Comparison of ENCODE assay signal across 8 cellular contexts in genomic region chr17:64063766-64064224, GRCh38. TPM values are rescaled to one million over a fixed set of nuclear protein-coding genes. Genes with fewer than 3 reads are reported as not detected.
DNase-seq lines count a peak whose midpoint lies in the region; ATAC-seq and TF ChIP-seq lines count a peak whose summit lies in the region.

No MANE protein-coding gene starts in this region.

- H3K4me3 ChIP-seq in CD4-positive, alpha-beta memory T cell (ENCODE audit: low read length in 2 of 2): no peak overlapping the region
- H3K4me3 ChIP-seq in LNCaP clone FGC (ENCODE audit: low read depth, low read length) (no peak overlapping the region), esophagus squamous epithelium (no peak overlapping the region), neural progenitor cell (no peak overlapping the region)

- POLR2A ChIA-PET in CD4-positive, alpha-beta memory T cell (lab: Charles Lee; ENCODE audit: partially characterized antibody): interaction anchor here (1.0 to 3.2 kb wide), 9 partner anchors 9 to 82 kb away, joined by 3 to 22 read pairs (median 7); partner anchors contain the start of gene ERN1

- H4K20me1 ChIP-seq in neural progenitor cell (ENCODE audit: low read depth): no peaks in the 10 kb centered on the region

- no peaks in the 10 kb centered on the region for H3K79me2 ChIP-seq in neural progenitor cell (ENCODE audit: low read depth)

- H3F3A ChIP-seq in neural progenitor cell (ENCODE audit: low read depth): no peaks in the 10 kb centered on the region

- intact Hi-C loops in CD4-positive, alpha-beta memory T cell (cut with micrococcal nuclease): loop anchor here (1.0 kb wide), 1 partner anchor 70 kb away; no protein-coding TSS in a partner anchor
- intact Hi-C loops in esophagus squamous epithelium (cut with DNase I): no loop called here

- TF ChIP-seq CTCF in LNCaP clone FGC (IDR thresholded peaks at IDR 0.05; ENCODE audit: control insufficient read depth, extremely low read depth, insufficient read depth) (peak; percentile 61), esophagus squamous epithelium (IDR thresholded peaks at IDR 0.05) (peak; percentile 14 to 75 (median 62)), neural progenitor cell (IDR thresholded peaks at IDR 0.05) (peak; percentile 73)

- no peaks in the 10 kb centered on the region for H3K27me3 Mint-ChIP-seq in CD4-positive, alpha-beta memory T cell
- H3K27me3 Mint-ChIP-seq in neural progenitor cell (ENCODE audit: insufficient read depth, low read depth): no peaks in the 10 kb centered on the region

- 49 to 51% methylated on average over 7 to 14 of the region's 16 CpGs for WGBS in esophagus squamous epithelium, 2 donors

- ATAC-seq in GM21717 (IDR thresholded peaks at IDR 0.05; ENCODE audit: unreplicated experiment): no peak

- H3K4me3 Mint-ChIP-seq in CD4-positive, alpha-beta memory T cell: peak overlapping the region; percentile 67 to 92 (median 88)
- H3K4me3 Mint-ChIP-seq in neural progenitor cell: no peak overlapping the region

- H3K36me3 Mint-ChIP-seq in CD4-positive, alpha-beta memory T cell: peaks cover 86 to 91% of the 10 kb centered on the region in 2 donors
- H3K36me3 Mint-ChIP-seq in neural progenitor cell: peaks cover 21% of the 10 kb centered on the region

- peak overlapping the region; percentile 63 for H2AFZ ChIP-seq in neural progenitor cell (replicated peaks)

- no peak for TF ChIP-seq POLR2A in esophagus squamous epithelium (IDR thresholded peaks at IDR 0.05)

- H3K9me3 ChIP-seq in CD4-positive, alpha-beta memory T cell (ENCODE audit: control insufficient read depth in 1 of 2, low read length in 2 of 2): no peaks in the 10 kb centered on the region
- H3K9me3 ChIP-seq in esophagus squamous epithelium (peaks cover 0 to 6% (median 1%) of the 10 kb centered on the region in 3 donors), neural progenitor cell (ENCODE audit: low read depth) (no peaks in the 10 kb centered on the region)

- H3K4me1 ChIP-seq in CD4-positive, alpha-beta memory T cell (ENCODE audit: insufficient read depth, low read length): peaks cover 89% of the 10 kb centered on the region
- peaks cover 3 to 44% (median 11%) of the 10 kb centered on the region in 3 donors for H3K4me1 ChIP-seq in esophagus squamous epithelium
- H3K4me1 ChIP-seq in neural progenitor cell: no peaks in the 10 kb centered on the region

- peak overlapping the region; percentile 41 for H3K27ac ChIP-seq in CD4-positive, alpha-beta memory T cell (ENCODE audit: low read depth, low read length)
- H3K27ac ChIP-seq in esophagus squamous epithelium (peak overlapping the region; percentile 70 to 90 (median 80)), neural progenitor cell (no peak overlapping the region)

- peak overlapping the region; percentile 7 to 97 (median 92) for H3K27ac Mint-ChIP-seq in CD4-positive, alpha-beta memory T cell
- no peak overlapping the region for H3K27ac Mint-ChIP-seq in neural progenitor cell

- peak; percentile 39 to 74 (median 54) for DNase-seq in CD4-positive, alpha-beta memory T cell
- DNase-seq in LNCaP clone FGC (ENCODE audit: low read depth) (peak; percentile 19), activated T-cell treated with anti-CD3 and anti-CD28 coated beads for 4 hours (peak; percentile 36), esophagus squamous epithelium (lab: John Stamatoyannopoulos, UW) (no peak), neural progenitor cell (ENCODE audit: low spot score) (peak; percentile 78), NCI-H2029 (lab: John Stamatoyannopoulos, UW) (no peak), NCI-H1930 (lab: John Stamatoyannopoulos, UW) (no peak)

- H3K4me1 Mint-ChIP-seq in CD4-positive, alpha-beta memory T cell: peaks cover 48 to 100% (median 77%) of the 10 kb centered on the region in 4 donors
- no peaks in the 10 kb centered on the region for H3K4me1 Mint-ChIP-seq in neural progenitor cell

- H3K9me3 Mint-ChIP-seq in CD4-positive, alpha-beta memory T cell: peaks cover 0 to 10% (median 5%) of the 10 kb centered on the region in 8 donors
- H3K9me3 Mint-ChIP-seq in neural progenitor cell: peaks cover 5% of the 10 kb centered on the region

- peak overlapping the region; percentile 38 for H3K4me2 ChIP-seq in neural progenitor cell

- no peaks in the 10 kb centered on the region for H3K27me3 ChIP-seq in CD4-positive, alpha-beta memory T cell (ENCODE audit: insufficient read depth, low read length)
- H3K27me3 ChIP-seq in esophagus squamous epithelium (no peaks in the 10 kb centered on the region), neural progenitor cell (no peaks in the 10 kb centered on the region)

- H3K9ac ChIP-seq in neural progenitor cell: no peak overlapping the region

- H3K36me3 ChIP-seq in CD4-positive, alpha-beta memory T cell (ENCODE audit: insufficient read depth, low read length): peaks cover 56% of the 10 kb centered on the region
- H3K36me3 ChIP-seq in esophagus squamous epithelium (peaks cover 0 to 87% (median 0%) of the 10 kb centered on the region in 3 donors), neural progenitor cell (no peaks in the 10 kb centered on the region)

- CTCF ChIA-PET in CD4-positive, alpha-beta memory T cell (lab: Charles Lee; ENCODE audit: partially characterized antibody): interaction anchor here (0.6 to 10.1 kb wide), 23 partner anchors 11 to 153 kb away, joined by 3 to 153 read pairs (median 4); partner anchors contain the start of genes CSHL1, ERN1, GH1 and ICAM2

RNA-seq across cellular contexts. Expression of gene ICAM2, which starts 43.4 kb away (rescaled TPM):
- total RNA-seq in CD4-positive, alpha-beta memory T cell: 100 to 1,000 TPM; 150 to 158 TPM
- polyA plus RNA-seq in CD4-positive, alpha-beta memory T cell: 100 to 1,000 TPM; 411 to 591 TPM
- total RNA-seq in esophagus squamous epithelium (10 to 100 TPM in 2 of 4 donors, 1 to 10 TPM in 1, not detected in 1; 2.8 to 28.8 (median 11.8) TPM), neural progenitor cell (ENCODE audit: low replicate concordance) (not detected in 2 replicates)

Comparison
In these comparisons a context has a peak if more than half of its experiments do, and no peak if none do; other contexts are left out.
1. DNase-seq: peak in CD4-positive, alpha-beta memory T cell (5 of 5), LNCaP clone FGC (single experiment), activated T-cell treated with anti-CD3 and anti-CD28 coated beads for 4 hours (single experiment) and neural progenitor cell (single experiment); none in esophagus squamous epithelium (single experiment), NCI-H2029 (single experiment) and NCI-H1930 (0 of 2).
2. RNA of gene ICAM2, which starts 43.4 kb away (total RNA-seq): 150 to 158 TPM in CD4-positive, alpha-beta memory T cell; 2.8 to 28.8 TPM in esophagus squamous epithelium and not detected in neural progenitor cell; every median in the first group is over 4 times any median in the second.
3. Peak in every context shown above with its lines, with median percentiles within 50 percentile points of each other: CTCF ChIP-seq.